ENCODE assay signal across 24 cellular contexts in genomic region chr7:5337047-5337446, GRCh38.
"Had no signal": no experiment of that assay in that cellular context is flagged by ENCODE, and none has a peak within 500 bp of the region (broad histone marks: within the 10 kb centered on the region; RNA-seq: fewer than 3 reads in every experiment).

No MANE protein-coding gene starts in this region.

- ATAC-seq: left colon; left ventricle myocardium superior; lower lobe of right lung; natural killer cell; pancreas; right lobe of liver; stimulated activated naive CD8-positive, alpha-beta T cell treated with anti-CD3 and anti-CD28 coated beads, Interleukin-15, amount 100 ng/mL, for 72 hours had no signal

- H3K27ac ChIP-seq: colonic mucosa, esophagus squamous epithelium, lower lobe of right lung, pancreas, right lobe of liver, suprapubic skin, transverse colon had no signal

- H3K4me1 ChIP-seq: esophagus squamous epithelium, lower lobe of right lung, pancreas, right lobe of liver, suprapubic skin had no signal

- H3K27ac Mint-ChIP-seq: dendritic cell treated with granulocyte-macrophage colony-stimulating factor and Interleukin-4, amounts not matched to agents 40 ng/mL and 50 ng/mL, for 4 days; stimulated activated naive CD8-positive, alpha-beta T cell treated with anti-CD3 and anti-CD28 coated beads, Interleukin-15, amount 100 ng/mL, for 72 hours had no signal

- H3K9me3 ChIP-seq: colonic mucosa, pancreas, right lobe of liver had no signal

- DNase-seq: colonic mucosa; effector CD8-positive, alpha-beta T cell; erythroblast; esophagus squamous epithelium; hypothalamus; immature natural killer cell; islet precursor cell; kidney glomerular epithelial cell; left colon; left ventricle myocardium superior; lower lobe of right lung; natural killer cell; occipital lobe; pancreas; right lobe of liver; small intestine; stimulated activated CD4-positive, alpha-beta T cell treated with anti-CD3 and anti-CD28 coated beads, Interleukin-15, amount 100 ng/mL, for 24 hours; stimulated activated CD4-positive, alpha-beta T cell treated with anti-CD3 and anti-CD28 coated beads, Interleukin-2, amount 100 ng/mL, for 48 hours; stimulated activated CD8-positive, alpha-beta memory T cell treated with anti-CD3 and anti-CD28 coated beads, Interleukin-4, amount 100 ng/mL, for 48 hours; stimulated activated naive CD4-positive, alpha-beta T cell; stimulated activated naive CD8-positive, alpha-beta T cell treated with anti-CD3 and anti-CD28 coated beads, Interleukin-15, amount 100 ng/mL, for 72 hours; transverse colon had no signal

- H3K4me3 Mint-ChIP-seq: dendritic cell treated with granulocyte-macrophage colony-stimulating factor and Interleukin-4, amounts not matched to agents 40 ng/mL and 50 ng/mL, for 4 days; immature natural killer cell; natural killer cell; stimulated activated naive CD8-positive, alpha-beta T cell treated with anti-CD3 and anti-CD28 coated beads, Interleukin-15, amount 100 ng/mL, for 72 hours had no signal

- H3K9me3 Mint-ChIP-seq: dendritic cell treated with granulocyte-macrophage colony-stimulating factor and Interleukin-4, amounts not matched to agents 40 ng/mL and 50 ng/mL, for 4 days; natural killer cell had no signal

- H3K27me3 ChIP-seq: colonic mucosa, esophagus squamous epithelium, pancreas, right lobe of liver, suprapubic skin, transverse colon had no signal

- H3K4me3 ChIP-seq: colonic mucosa, esophagus squamous epithelium, lower lobe of right lung, pancreas, right lobe of liver, suprapubic skin, transverse colon had no signal

- H3K27me3 Mint-ChIP-seq: dendritic cell treated with granulocyte-macrophage colony-stimulating factor and Interleukin-4, amounts not matched to agents 40 ng/mL and 50 ng/mL, for 4 days; stimulated activated naive CD8-positive, alpha-beta T cell treated with anti-CD3 and anti-CD28 coated beads, Interleukin-15, amount 100 ng/mL, for 72 hours had no signal
